ENCODE assay signal across 7 cellular contexts in the genomic region with DNA sequence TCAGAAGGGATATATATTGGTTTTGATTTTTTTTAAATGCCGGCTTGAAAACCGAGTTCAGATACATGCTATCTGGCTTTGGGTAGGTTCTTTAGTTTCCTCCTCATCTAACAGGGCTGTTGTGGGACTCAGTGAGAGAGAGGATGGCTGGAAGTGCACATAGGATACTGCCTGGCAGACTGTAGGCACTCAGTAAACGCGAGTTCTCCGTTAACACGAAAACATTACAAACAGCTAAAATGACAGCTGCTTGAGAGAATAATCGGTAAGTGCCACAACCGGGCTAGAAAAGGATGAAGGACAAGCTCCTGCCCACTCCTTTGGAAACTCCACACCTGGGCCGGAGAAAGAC. TPM values are rescaled to one million over a fixed set of nuclear protein-coding genes. Genes with fewer than 3 reads are reported as not detected.
DNase-seq lines count a peak whose midpoint lies in the region; ATAC-seq, FAIRE-seq and TF ChIP-seq lines count a peak whose summit lies in the region.

No MANE protein-coding gene starts in this region.

- H3K27ac ChIP-seq in Peyer's patch: peak overlapping the region; percentile 77 to 87 (median 82)
- peak overlapping the region; percentile 54 for H3K27ac ChIP-seq in endothelial cell of umbilical vein (ENCODE audit: insufficient read depth, low read depth, low read length)

- peaks cover 23% of the 10 kb centered on the region for H3K4me1 Mint-ChIP-seq in nephron progenitor cell

- peaks cover 30% of the 10 kb centered on the region for H3K36me3 Mint-ChIP-seq in nephron progenitor cell (ENCODE audit: low read depth)

- intact Hi-C loops in endothelial cell of umbilical vein (cut with micrococcal nuclease): loop anchor here (2.0 to 5.0 kb wide), 2 partner anchors 14 to 84 kb away; no protein-coding TSS in a partner anchor

- peak; percentile 4 for ATAC-seq in GM18505 (IDR thresholded peaks at IDR 0.05; ENCODE audit: unreplicated experiment)
- peak; percentile 3 for ATAC-seq in HG02610 (IDR thresholded peaks at IDR 0.05; ENCODE audit: unreplicated experiment)
- ATAC-seq in HG03520 (IDR thresholded peaks at IDR 0.05; ENCODE audit: unreplicated experiment): no peak

- CTCF ChIA-PET in endothelial cell of umbilical vein (lab: Charles Lee): interaction anchor here (0.6 to 1.4 kb wide), 5 partner anchors 10 to 300 kb away, joined by 3 to 7 read pairs (median 3); no protein-coding TSS in a partner anchor

- H3K27me3 Mint-ChIP-seq in nephron progenitor cell (ENCODE audit: low read depth, poor library complexity): peaks cover 4% of the 10 kb centered on the region

- no peaks in the 10 kb centered on the region for H3K9me3 ChIP-seq in Peyer's patch
- no peaks in the 10 kb centered on the region for H3K9me3 ChIP-seq in endothelial cell of umbilical vein (replicated peaks; ENCODE audit: control insufficient read depth, insufficient read depth, low read length)

- H3K27me3 ChIP-seq in Peyer's patch (no peaks in the 10 kb centered on the region), endothelial cell of umbilical vein (ENCODE audit: control insufficient read depth in 2 of 2, insufficient read depth in 2 of 2, low read length in 2 of 2) (no peaks in the 10 kb centered on the region)

- peak overlapping the region; percentile 99 for H3K4me3 Mint-ChIP-seq in nephron progenitor cell

- POLR2A ChIA-PET in endothelial cell of umbilical vein (lab: Charles Lee): interaction anchor here (0.9 to 1.4 kb wide), 2 partner anchors 11 to 12 kb away, joined by 3 to 4 read pairs; no protein-coding TSS in a partner anchor

- TF ChIP-seq POLR2A in GM18505 (IDR thresholded peaks at IDR 0.05; ENCODE audit: borderline replicate concordance, extremely low read depth, insufficient read depth, insufficient read length): no peak
- no peak for TF ChIP-seq POLR2A in Peyer's patch (IDR thresholded peaks at IDR 0.05)
- TF ChIP-seq POLR2A in endothelial cell of umbilical vein (IDR thresholded peaks at IDR 0.05; ENCODE audit: low read depth, low read length): no peak

- H3K4me3 ChIP-seq in Peyer's patch: peak overlapping the region; percentile 68 to 98 (median 77)
- H3K4me3 ChIP-seq in endothelial cell of umbilical vein (replicated peaks in 1 of 3; ENCODE audit: insufficient read depth in 1 of 3, low read depth in 1 of 3, low read length in 3 of 3): peak overlapping the region; percentile 41 to 93 (median 55)

- peak overlapping the region; percentile 85 for H3K4me2 ChIP-seq in endothelial cell of umbilical vein (ENCODE audit: insufficient read depth, low read length)

- H3K27ac Mint-ChIP-seq in nephron progenitor cell: no peak overlapping the region

- H3K79me2 ChIP-seq in endothelial cell of umbilical vein (ENCODE audit: control insufficient read depth, insufficient read depth, low read length): peaks cover 44% of the 10 kb centered on the region

- H3K4me1 ChIP-seq in Peyer's patch (peaks cover 0 to 40% (median 13%) of the 10 kb centered on the region in 4 donors), endothelial cell of umbilical vein (ENCODE audit: control insufficient read depth, extremely low read depth, insufficient read depth, low read length) (peaks cover 12% of the 10 kb centered on the region)

- no peak for FAIRE-seq in endothelial cell of umbilical vein (lab: Jason Lieb, UNC)

- TF ChIP-seq CTCF in Peyer's patch (IDR thresholded peaks at IDR 0.05) (no peak), endothelial cell of umbilical vein (IDR thresholded peaks at IDR 0.05; ENCODE audit: extremely low read depth in 1 of 2, insufficient read depth in 1 of 2, low read depth in 1 of 2, low read length in 2 of 2) (no peak), nephron progenitor cell (IDR thresholded peaks at IDR 0.05) (no peak)

- dilution Hi-C loops in endothelial cell of umbilical vein (cut with MboI; ENCODE audit: extremely low pct_ligation_motif_present, low sequenced_read_pairs): no loop called here

- no peaks in the 10 kb centered on the region for H3K9me1 ChIP-seq in endothelial cell of umbilical vein (replicated peaks; ENCODE audit: control insufficient read depth, extremely low read depth, insufficient read depth, low read length)

- peak overlapping the region; percentile 91 for H2AFZ ChIP-seq in endothelial cell of umbilical vein (ENCODE audit: low read depth, low read length)

- peaks cover 4% of the 10 kb centered on the region for H3K9me3 Mint-ChIP-seq in nephron progenitor cell

- peak overlapping the region; percentile 91 for H3K9ac ChIP-seq in endothelial cell of umbilical vein (replicated peaks; ENCODE audit: extremely low read depth, insufficient read depth, low read length)

- no peaks in the 10 kb centered on the region for H4K20me1 ChIP-seq in endothelial cell of umbilical vein (replicated peaks; ENCODE audit: control insufficient read depth, extremely low read depth, insufficient read depth, low read length)

- TSS peak; percentile 84 for BruUV-seq in endothelial cell of umbilical vein (replicated peaks; lab: Mats Ljungman, UMichigan)

- DNase-seq in Peyer's patch: no peak
- DNase-seq in endothelial cell of umbilical vein (ENCODE audit: low read depth, low spot score): no peak
- DNase-seq in nephron progenitor cell: no peak
- no peak for DNase-seq in cerebellar nuclear complex (lab: John Stamatoyannopoulos, UW)

- H3K36me3 ChIP-seq in Peyer's patch (peaks cover 0 to 10% (median 0%) of the 10 kb centered on the region in 3 donors), endothelial cell of umbilical vein (ENCODE audit: control insufficient read depth in 2 of 2, extremely low read depth in 1 of 2, insufficient read depth in 2 of 2, low read length in 2 of 2) (peaks cover 0 to 3% of the 10 kb centered on the region in 2 experiments)

TF ChIP-seq in endothelial cell of umbilical vein, 7 proteins besides CTCF, POLR2A, EP300 and RAD21:
- TF ChIP-seq EZH2 (IDR thresholded peaks at IDR 0.05; ENCODE audit: borderline replicate concordance, low read depth, low read length, severe bottlenecking) (no peak), MYC (IDR thresholded peaks at IDR 0.05; ENCODE audit: low read depth, low read length) (no peak), GATA2 (IDR thresholded peaks at IDR 0.05; ENCODE audit: insufficient read depth, insufficient read length, low read depth, low read length) (no peak), JUN (IDR thresholded peaks at IDR 0.05; ENCODE audit: borderline replicate concordance, insufficient read depth, insufficient read length, low read depth) (no peak), POLR2AphosphoS5 (IDR thresholded peaks at IDR 0.05; ENCODE audit: insufficient read depth, low read depth, low read length) (no peak), FOS (IDR thresholded peaks at IDR 0.05; ENCODE audit: borderline replicate concordance, insufficient read depth, low read length) (no peak)
- TF ChIP-seq, protein P1, sequence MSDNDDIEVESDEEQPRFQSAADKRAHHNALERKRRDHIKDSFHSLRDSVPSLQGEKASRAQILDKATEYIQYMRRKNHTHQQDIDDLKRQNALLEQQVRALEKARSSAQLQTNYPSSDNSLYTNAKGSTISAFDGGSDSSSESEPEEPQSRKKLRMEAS (IDR thresholded peaks at IDR 0.05; ENCODE audit: insufficient read depth, insufficient read length): no peak

RNA-seq across cellular contexts. Expression of a gene that starts 0.4 kb away (rescaled TPM):
- total RNA-seq in Peyer's patch (10 to 100 TPM; 12.8 to 45.9 (median 26.1) TPM), endothelial cell of umbilical vein (11.2 and 28.6 TPM in 2 replicates)
- polyA plus RNA-seq in endothelial cell of umbilical vein: 6.3 and 8.6 TPM in 2 replicates
- 7.5 and 8.4 TPM in 2 replicates for polyA plus RNA-seq in endothelial cell of umbilical vein (2011; cell fraction: cytosol; rRNA removed)
- 24.5 and 24.8 TPM in 2 replicates for polyA plus RNA-seq in endothelial cell of umbilical vein (2011; cell fraction: nucleus; rRNA removed)
- 6.4 and 6.6 TPM in 2 replicates for polyA plus RNA-seq in endothelial cell of umbilical vein (2012)
- 33.0 and 33.7 TPM in 2 replicates for polyA minus RNA-seq in endothelial cell of umbilical vein
- 9.2 TPM for polyA minus RNA-seq in endothelial cell of umbilical vein (2011; cell fraction: cytosol; rRNA and poly(A)+ RNA removed)
- polyA minus RNA-seq in endothelial cell of umbilical vein (2011; cell fraction: nucleus; rRNA and poly(A)+ RNA removed): 45.2 and 45.7 TPM in 2 replicates

RNA-seq across cellular contexts. Expression of a gene that starts 0.5 kb away (rescaled TPM):
- total RNA-seq in Peyer's patch (10 to 100 TPM; 14.0 to 28.5 (median 18.3) TPM), endothelial cell of umbilical vein (140 and 152 TPM in 2 replicates)
- 82.8 and 88.9 TPM in 2 replicates for polyA plus RNA-seq in endothelial cell of umbilical vein
- polyA plus RNA-seq in endothelial cell of umbilical vein (2011; cell fraction: cytosol; rRNA removed): 87.1 and 95.7 TPM in 2 replicates
- 46.3 and 75.5 TPM in 2 replicates for polyA plus RNA-seq in endothelial cell of umbilical vein (2011; cell fraction: nucleus; rRNA removed)
- polyA plus RNA-seq in endothelial cell of umbilical vein (2012): 118 and 131 TPM in 2 replicates
- polyA minus RNA-seq in endothelial cell of umbilical vein: 56.3 and 58.7 TPM in 2 replicates
- 45.9 TPM for polyA minus RNA-seq in endothelial cell of umbilical vein (2011; cell fraction: cytosol; rRNA and poly(A)+ RNA removed)
- 11.5 and 21.0 TPM in 2 replicates for polyA minus RNA-seq in endothelial cell of umbilical vein (2011; cell fraction: nucleus; rRNA and poly(A)+ RNA removed)

RNA-seq across cellular contexts. Expression of a gene that starts 40.2 kb away (rescaled TPM):
- total RNA-seq in Peyer's patch (10 to 100 TPM in 2 of 4 donors, 1 to 10 TPM in 2; 6.0 to 14.0 (median 10.1) TPM), endothelial cell of umbilical vein (7.0 and 7.6 TPM in 2 replicates)
- 5.5 and 5.9 TPM in 2 replicates for polyA plus RNA-seq in endothelial cell of umbilical vein
- 3.4 and 3.6 TPM in 2 replicates for polyA plus RNA-seq in endothelial cell of umbilical vein (2011; cell fraction: cytosol; rRNA removed)
- polyA plus RNA-seq in endothelial cell of umbilical vein (2011; cell fraction: nucleus; rRNA removed): 16.1 and 19.0 TPM in 2 replicates
- 5.6 and 6.1 TPM in 2 replicates for polyA plus RNA-seq in endothelial cell of umbilical vein (2012)
- 21.2 and 21.9 TPM in 2 replicates for polyA minus RNA-seq in endothelial cell of umbilical vein
- polyA minus RNA-seq in endothelial cell of umbilical vein (2011; cell fraction: cytosol; rRNA and poly(A)+ RNA removed): 15.4 TPM
- 16.5 and 19.2 TPM in 2 replicates for polyA minus RNA-seq in endothelial cell of umbilical vein (2011; cell fraction: nucleus; rRNA and poly(A)+ RNA removed)
